ENCODE assay signal across 19 cellular contexts in genomic region chr13:19952850-19953249, GRCh38. TPM values are rescaled to one million over a fixed set of nuclear protein-coding genes. Genes with fewer than 3 reads are reported as not detected.
DNase-seq lines count a peak whose midpoint lies in the region; ATAC-seq, FAIRE-seq and TF ChIP-seq lines count a peak whose summit lies in the region.
"Had no signal": no experiment of that assay in that cellular context is flagged by ENCODE, and none has a peak within 500 bp of the region (broad histone marks: within the 10 kb centered on the region; RNA-seq: fewer than 3 reads in every experiment).

No MANE protein-coding gene starts in this region.

- H3K27ac Mint-ChIP-seq in memory B cell: peak overlapping the region; percentile 12
- H3K27ac Mint-ChIP-seq: CD4-positive, alpha-beta memory T cell had no signal

- no peaks in the 10 kb centered on the region for H3K36me3 ChIP-seq in Loucy (ENCODE audit: insufficient read depth, low read length)
- no peaks in the 10 kb centered on the region for H3K36me3 ChIP-seq in bronchial epithelial cell (ENCODE audit: control insufficient read depth, insufficient read depth, low read length)

- in situ Hi-C loops in G401 (cut with HindIII; ENCODE audit: low sequenced_read_pairs): no loop called here

- H3K79me2 ChIP-seq in Loucy (ENCODE audit: insufficient read depth, low read length): no peaks in the 10 kb centered on the region

- no peaks in the 10 kb centered on the region for H3K9me3 Mint-ChIP-seq in memory B cell

- TF ChIP-seq CTCF in Loucy (conservative IDR thresholded peaks at IDR 0.05; ENCODE audit: low read length) (no peak), bronchial epithelial cell (IDR thresholded peaks at IDR 0.05; ENCODE audit: insufficient read depth, low read length, severe bottlenecking) (no peak)

- no peaks in the 10 kb centered on the region; the same call in 1 of the 2 replicates for H3K9me3 ChIP-seq in Loucy (ENCODE audit: insufficient read depth, low read depth, low read length)

- no peaks in the 10 kb centered on the region for H4K20me1 ChIP-seq in Loucy (ENCODE audit: insufficient read depth, low read length, poor library complexity, severe bottlenecking)

- H3K4me3 Mint-ChIP-seq in memory B cell: no peak overlapping the region
- H3K4me3 Mint-ChIP-seq: CD4-positive, alpha-beta memory T cell had no signal

- H3F3A ChIP-seq in Loucy (ENCODE audit: low read depth): no peaks in the 10 kb centered on the region

- FAIRE-seq in bronchial epithelial cell (lab: Jason Lieb, UNC): no peak
- FAIRE-seq: G401.6, GM12892, GM19239, H1 had no signal

- no peak overlapping the region for H3K4me2 ChIP-seq in Loucy (ENCODE audit: low read depth, low read length, poor library complexity, severe bottlenecking)

- H2AFZ ChIP-seq in Loucy (ENCODE audit: low read length): 0 out of 2 replicates have a peak overlapping the region, but pooled peaks have one; percentile 32
- H2AFZ ChIP-seq: GM23248 had no signal

- no peaks in the 10 kb centered on the region for H3K9me2 ChIP-seq in Loucy (replicated peaks; ENCODE audit: low read depth, low read length)

- no peaks in the 10 kb centered on the region for H3K4me1 Mint-ChIP-seq in memory B cell

- H3K27me3 ChIP-seq in Loucy (ENCODE audit: insufficient read depth, low read length, poor library complexity, severe bottlenecking) (no peaks in the 10 kb centered on the region), bronchial epithelial cell (ENCODE audit: control insufficient read depth, insufficient read depth, low read length) (no peaks in the 10 kb centered on the region)

- peaks cover 1% of the 10 kb centered on the region for H3K27me3 Mint-ChIP-seq in memory B cell

- H3K36me3 Mint-ChIP-seq in memory B cell: no peaks in the 10 kb centered on the region

- H3K4me3 ChIP-seq in Loucy (ENCODE audit: low read length, poor library complexity, severe bottlenecking) (no peak overlapping the region), bronchial epithelial cell (ENCODE audit: low read depth, low read length) (no peak overlapping the region)
- H3K4me3 ChIP-seq: GM23248 had no signal

- DNase-seq in bronchial epithelial cell (ENCODE audit: low read depth) (peak; percentile 75), erythroblast (lab: John Stamatoyannopoulos, UW) (peak; percentile 4 to 15), memory B cell (ENCODE audit: low spot score in 2 of 2) (no peak), G401 (ENCODE audit: low spot score) (no peak)
- DNase-seq: C1 segment of cervical spinal cord; Calu3; CD4-positive, alpha-beta memory T cell; COR-L47; DMS53; DMS79 treated with DMSO at 0.1 percent for 48 hours; GM23248; H7; HCEC 1CT had no signal

- H3K4me1 ChIP-seq in Loucy (ENCODE audit: insufficient read depth, low read length, poor library complexity, severe bottlenecking): peaks cover 3% of the 10 kb centered on the region

- H3K9ac ChIP-seq in Loucy (ENCODE audit: low read depth, low read length, poor library complexity, severe bottlenecking): no peak overlapping the region
- H3K9ac ChIP-seq: GM23248 had no signal

- ATAC-seq in memory B cell (ENCODE audit: low read depth): no peak
- no peak for ATAC-seq in GM18868 (IDR thresholded peaks at IDR 0.05; ENCODE audit: unreplicated experiment)

- no peak for TF ChIP-seq POLR2A in erythroblast (IDR thresholded peaks at IDR 0.05; ENCODE audit: low read length)

RNA-seq across cellular contexts. Expression of gene ZMYM2, which starts 5.7 kb away (rescaled TPM):
- total RNA-seq in bronchial epithelial cell: 61.1 and 71.2 TPM in 2 replicates
- total RNA-seq in G401 (2014; rRNA removed; shearing (Covaris generic)): 60.2 and 86.6 TPM in 2 replicates

Comparison
In these comparisons a context has a peak if more than half of its experiments do, and no peak if none do; other contexts are left out.
1. DNase-seq: peak in bronchial epithelial cell (single experiment) and erythroblast (2 of 2); none in memory B cell (0 of 2) and G401 (single experiment).